In the genomic region with DNA sequence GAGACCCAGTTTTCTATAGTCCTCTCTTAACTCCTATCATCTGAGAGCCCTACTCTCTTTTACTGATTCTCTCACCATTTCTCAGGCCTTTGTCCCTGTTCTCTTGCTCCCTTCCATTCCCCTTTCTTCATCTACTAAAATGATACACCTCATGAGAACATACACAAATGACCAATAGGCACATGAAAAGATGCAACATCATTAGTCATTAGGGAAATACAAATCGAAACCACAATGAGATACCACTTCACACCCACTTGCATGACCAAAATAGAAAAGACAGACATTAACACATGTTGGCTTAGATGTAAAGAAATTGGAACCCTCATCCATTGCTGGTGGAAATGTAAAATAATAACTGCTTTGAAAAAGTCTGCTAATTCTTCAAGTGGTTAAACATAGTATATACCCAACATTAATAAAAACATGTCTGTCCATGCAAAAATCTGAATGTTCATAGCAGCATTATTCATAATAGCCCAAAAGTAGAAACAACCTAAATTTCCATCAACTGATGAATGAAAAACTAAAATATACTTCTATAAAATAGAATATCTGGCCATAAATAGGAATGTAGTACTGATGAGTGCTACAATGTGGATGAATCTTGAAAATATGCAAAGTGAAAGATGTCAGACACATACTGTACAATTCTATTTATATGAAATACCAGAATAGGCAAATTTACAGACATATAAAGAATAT, we compare ENCODE assay signal across 1 cellular context.
TF ChIP-seq lines count a peak whose summit lies in the region.

No MANE protein-coding gene starts in this region.

TF ChIP-seq in GM12878, 131 proteins besides CTCF, POLR2A, EP300 and RAD21 (continued from another document):
- TF ChIP-seq NKRF (conservative IDR thresholded peaks at IDR 0.05) (no peak), RUNX3 (IDR thresholded peaks at IDR 0.05; ENCODE audit: low read length) (peak; percentile 97), HDAC2 (IDR thresholded peaks at IDR 0.05) (no peak), HDGF (IDR thresholded peaks at IDR 0.05) (no peak), CREB1 (IDR thresholded peaks at IDR 0.05; ENCODE audit: low read depth) (peak; percentile 88), TCF3 (IDR thresholded peaks at IDR 0.05; ENCODE audit: borderline replicate concordance, insufficient read depth, low read depth, low read length) (no peak), BHLHE40 (IDR thresholded peaks at IDR 0.05; ENCODE audit: borderline replicate concordance in 1 of 2, low read depth in 2 of 2, low read length in 1 of 2) (0 out of 4 replicates have a peak, but pooled peaks of 1 of the 2 experiments have one; percentile 41), ZBTB11 (CRISPR knock-in tag; IDR thresholded peaks at IDR 0.05) (no peak), FOS (IDR thresholded peaks at IDR 0.05; ENCODE audit: borderline replicate concordance, extremely low read depth, insufficient read length) (no peak), PAX8 (IDR thresholded peaks at IDR 0.05) (no peak), RB1 (IDR thresholded peaks at IDR 0.05; ENCODE audit: borderline replicate concordance) (no peak), ZZZ3 (IDR thresholded peaks at IDR 0.05; ENCODE audit: control insufficient read depth, insufficient read length, low read depth) (no peak), RELA (IDR thresholded peaks at IDR 0.05; ENCODE audit: borderline replicate concordance, partially characterized antibody) (no peak), USF2 (IDR thresholded peaks at IDR 0.05; ENCODE audit: borderline replicate concordance, low read depth, low read length) (no peak), NFXL1 (IDR thresholded peaks at IDR 0.05; ENCODE audit: borderline replicate concordance) (no peak), TARDBP (IDR thresholded peaks at IDR 0.05; ENCODE audit: borderline replicate concordance) (no peak), YY1 (IDR thresholded peaks at IDR 0.05; ENCODE audit: low read depth, low read length) (no peak), ZNF24 (IDR thresholded peaks at IDR 0.05) (no peak), LARP7 (IDR thresholded peaks at IDR 0.05) (no peak), HDAC6 (IDR thresholded peaks at IDR 0.05; ENCODE audit: unreplicated experiment) (no peak), SIX5 (IDR thresholded peaks at IDR 0.05; ENCODE audit: low read depth, low read length, severe bottlenecking) (no peak), SMC3 (IDR thresholded peaks at IDR 0.05; ENCODE audit: borderline replicate concordance, low read length) (no peak), EZH2 (IDR thresholded peaks at IDR 0.05; ENCODE audit: borderline replicate concordance, control insufficient read depth, low read depth, low read length) (no peak), STAT3 (IDR thresholded peaks at IDR 0.05; ENCODE audit: low read depth, low read length) (no peak), EGR1 (IDR thresholded peaks at IDR 0.05; ENCODE audit: borderline replicate concordance in 1 of 2, low read depth in 2 of 2, low read length in 2 of 2) (no peak; a peak in 1 of 3 replicates), NR2C1 (IDR thresholded peaks at IDR 0.05) (no peak), HSF1 (IDR thresholded peaks at IDR 0.05; ENCODE audit: low read depth, low read length) (no peak), IRF4 (IDR thresholded peaks at IDR 0.05; ENCODE audit: low read depth, low read length) (peak; percentile 73; the same call in 1 of the 2 replicates), SP1 (IDR thresholded peaks at IDR 0.05; ENCODE audit: low read depth, low read length) (no peak), ZNF384 (IDR thresholded peaks at IDR 0.05; ENCODE audit: borderline replicate concordance, low read depth, low read length) (no peak), SMAD1 (IDR thresholded peaks at IDR 0.05; ENCODE audit: low read depth, partially characterized antibody) (no peak), POLR2AphosphoS2 (IDR thresholded peaks at IDR 0.05; ENCODE audit: low read depth, low read length) (no peak), ASH2L (IDR thresholded peaks at IDR 0.05; ENCODE audit: borderline replicate concordance, low read depth) (no peak), CHD2 (IDR thresholded peaks at IDR 0.05; ENCODE audit: borderline replicate concordance, low read depth, low read length) (no peak), DPF2 (IDR thresholded peaks at IDR 0.05) (no peak), E2F4 (IDR thresholded peaks at IDR 0.05; ENCODE audit: low read depth, low read length) (no peak), ATF7 (IDR thresholded peaks at IDR 0.05; ENCODE audit: low read depth) (peak; percentile 50; the same call in 1 of the 2 replicates), CHD1 (IDR thresholded peaks at IDR 0.05; ENCODE audit: low read depth, low read length) (no peak), TCF7 (IDR thresholded peaks at IDR 0.05; ENCODE audit: borderline replicate concordance) (no peak), TCF12 (IDR thresholded peaks at IDR 0.05; ENCODE audit: low read depth, low read length) (no peak), FOXM1 (IDR thresholded peaks at IDR 0.05; ENCODE audit: low read depth, low read length) (no peak), NBN (IDR thresholded peaks at IDR 0.05) (no peak), MEF2B (IDR thresholded peaks at IDR 0.05; ENCODE audit: partially characterized antibody, poor library complexity, severe bottlenecking) (peak; percentile 58), JUND (IDR thresholded peaks at IDR 0.05; ENCODE audit: low read depth, low read length) (no peak), MYC (IDR thresholded peaks at IDR 0.05; ENCODE audit: insufficient read depth, insufficient read length, insufficient replicate concordance, low read length, severe bottlenecking) (no peak), PML (IDR thresholded peaks at IDR 0.05; ENCODE audit: low read length) (0 out of 2 replicates have a peak, but pooled peaks have one; percentile 30), PKNOX1 (IDR thresholded peaks at IDR 0.05) (0 out of 2 replicates have a peak, but pooled peaks have one; percentile 13)
- TF ChIP-seq, protein P1, sequence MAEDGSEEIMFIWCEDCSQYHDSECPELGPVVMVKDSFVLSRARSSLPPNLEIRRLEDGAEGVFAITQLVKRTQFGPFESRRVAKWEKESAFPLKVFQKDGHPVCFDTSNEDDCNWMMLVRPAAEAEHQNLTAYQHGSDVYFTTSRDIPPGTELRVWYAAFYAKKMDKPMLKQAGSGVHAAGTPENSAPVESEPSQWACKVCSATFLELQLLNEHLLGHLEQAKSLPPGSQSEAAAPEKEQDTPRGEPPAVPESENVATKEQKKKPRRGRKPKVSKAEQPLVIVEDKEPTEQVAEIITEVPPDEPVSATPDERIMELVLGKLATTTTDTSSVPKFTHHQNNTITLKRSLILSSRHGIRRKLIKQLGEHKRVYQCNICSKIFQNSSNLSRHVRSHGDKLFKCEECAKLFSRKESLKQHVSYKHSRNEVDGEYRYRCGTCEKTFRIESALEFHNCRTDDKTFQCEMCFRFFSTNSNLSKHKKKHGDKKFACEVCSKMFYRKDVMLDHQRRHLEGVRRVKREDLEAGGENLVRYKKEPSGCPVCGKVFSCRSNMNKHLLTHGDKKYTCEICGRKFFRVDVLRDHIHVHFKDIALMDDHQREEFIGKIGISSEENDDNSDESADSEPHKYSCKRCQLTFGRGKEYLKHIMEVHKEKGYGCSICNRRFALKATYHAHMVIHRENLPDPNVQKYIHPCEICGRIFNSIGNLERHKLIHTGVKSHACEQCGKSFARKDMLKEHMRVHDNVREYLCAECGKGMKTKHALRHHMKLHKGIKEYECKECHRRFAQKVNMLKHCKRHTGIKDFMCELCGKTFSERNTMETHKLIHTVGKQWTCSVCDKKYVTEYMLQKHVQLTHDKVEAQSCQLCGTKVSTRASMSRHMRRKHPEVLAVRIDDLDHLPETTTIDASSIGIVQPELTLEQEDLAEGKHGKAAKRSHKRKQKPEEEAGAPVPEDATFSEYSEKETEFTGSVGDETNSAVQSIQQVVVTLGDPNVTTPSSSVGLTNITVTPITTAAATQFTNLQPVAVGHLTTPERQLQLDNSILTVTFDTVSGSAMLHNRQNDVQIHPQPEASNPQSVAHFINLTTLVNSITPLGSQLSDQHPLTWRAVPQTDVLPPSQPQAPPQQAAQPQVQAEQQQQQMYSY (CRISPR knock-in tag; IDR thresholded peaks at IDR 0.05), result no peak
